In genomic region chr3:195580733-195581443, GRCh38 we compare ENCODE assay signal across 11 cellular contexts. TPM values are rescaled to one million over a fixed set of nuclear protein-coding genes. Genes with fewer than 3 reads are reported as not detected.
A peak's percentile ranks its signal among the peaks of the same experiment; 100 is the strongest.
DNase-seq lines count a peak whose midpoint lies in the region; ATAC-seq and TF ChIP-seq lines count a peak whose summit lies in the region.
"Had no signal": no experiment of that assay in that cellular context is flagged by ENCODE, and none has a peak within 500 bp of the region (broad histone marks: within the 10 kb centered on the region; RNA-seq: fewer than 3 reads in every experiment).

No MANE protein-coding gene starts in this region.

- peak overlapping the region in 3 of 10 donors; percentile 25 to 40 (median 26) for H3K27ac ChIP-seq in heart right ventricle
- peak overlapping the region; percentile 12 to 15 for H3K27ac ChIP-seq in uterus
- H3K27ac ChIP-seq: HL-60 had no signal

- peaks cover 39% of the 10 kb centered on the region for H3K4me1 Mint-ChIP-seq in chondrocyte (ENCODE audit: low read depth)

- peak overlapping the region; percentile 79 for H3K27ac Mint-ChIP-seq in chondrocyte (ENCODE audit: unreplicated experiment)
- H3K27ac Mint-ChIP-seq: T-helper 2 cell treated with Interferon-gamma antibody and Interleukin-4, amounts not matched to agents 5 μg/mL and 100 μg/mL, for 36 hours had no signal

- peaks cover 0 to 9% (median 0%) of the 10 kb centered on the region in 7 donors for H3K27me3 ChIP-seq in heart right ventricle
- no peaks in the 10 kb centered on the region for H3K27me3 ChIP-seq in uterus

- no peak for ATAC-seq in heart right ventricle

- H3K4me3 ChIP-seq in heart right ventricle (peak overlapping the region in 6 of 10 donors; percentile 8 to 47 (median 38)), uterus (peak overlapping the region in 1 of 2 donors; percentile 26)

- DNase-seq in heart right ventricle, result no peak
- DNase-seq in cardiac septum (ENCODE audit: low spot score), result no peak
- DNase-seq in chondrocyte (ENCODE audit: low spot score), result no peak
- peak; percentile 60 for DNase-seq in medulla oblongata (ENCODE audit: extremely low spot score)
- DNase-seq in uterus, result no peak
- no peak for DNase-seq in NOMO-1 (lab: John Stamatoyannopoulos, UW; ENCODE audit: unreplicated experiment in 2 of 2)
- DNase-seq in SIG-M5 (lab: John Stamatoyannopoulos, UW), result no peak
- no peak for DNase-seq in SIG-M5 treated with dmso at 0.1 percent for 504 hours (lab: John Stamatoyannopoulos, UW; ENCODE audit: unreplicated experiment)
- DNase-seq: islet precursor cell had no signal

- peaks cover 0 to 42% (median 11%) of the 10 kb centered on the region in 9 donors for H3K4me1 ChIP-seq in heart right ventricle
- H3K4me1 ChIP-seq in uterus, result no peaks in the 10 kb centered on the region

- peaks cover 7% of the 10 kb centered on the region for H3K27me3 Mint-ChIP-seq in chondrocyte (ENCODE audit: low read depth)

- no peaks in the 10 kb centered on the region for H3K9me3 Mint-ChIP-seq in chondrocyte (ENCODE audit: low read depth)
- H3K9me3 Mint-ChIP-seq: T-helper 2 cell treated with Interferon-gamma antibody and Interleukin-4, amounts not matched to agents 5 μg/mL and 100 μg/mL, for 36 hours had no signal

- no peak overlapping the region for H3K4me3 Mint-ChIP-seq in chondrocyte (ENCODE audit: unreplicated experiment)
- H3K4me3 Mint-ChIP-seq: T-helper 2 cell treated with Interferon-gamma antibody and Interleukin-4, amounts not matched to agents 5 μg/mL and 100 μg/mL, for 36 hours had no signal

- H3K9me3 ChIP-seq in heart right ventricle (no peaks in the 10 kb centered on the region), uterus (no peaks in the 10 kb centered on the region)

- peaks cover 2% of the 10 kb centered on the region for H3K36me3 Mint-ChIP-seq in chondrocyte (ENCODE audit: low read depth)

- intact Hi-C loops in heart right ventricle (cut with DNase I), result no loop called here
- intact Hi-C loops in cardiac septum (cut with DNase I), result no loop called here
- intact Hi-C loops in uterus (cut with DNase I; ENCODE audit: low total_unique reads), result no loop called here

- TF ChIP-seq CTCF in heart right ventricle (IDR thresholded peaks at IDR 0.05) (no peak), chondrocyte (IDR thresholded peaks at IDR 0.05) (no peak), uterus (IDR thresholded peaks at IDR 0.05) (no peak)

- TF ChIP-seq POLR2A in uterus (IDR thresholded peaks at IDR 0.05), result no peak

- H3K36me3 ChIP-seq in heart right ventricle (peaks cover 0 to 34% (median 0%) of the 10 kb centered on the region in 9 donors), uterus (no peaks in the 10 kb centered on the region)

- 45 to 51% methylated on average over 6 of the region's 6 CpGs for WGBS in heart right ventricle, 2 donors

RNA-seq across cellular contexts. Expression of gene APOD, which starts 2.9 kb away (rescaled TPM):
- total RNA-seq in heart right ventricle (100 to 1,000 TPM in 6 of 10 donors, 10 to 100 TPM in 4; 73.9 to 582 (median 104) TPM), cardiac septum (692 TPM), chondrocyte (2.1 to 26.1 TPM (median 2.9 TPM) in 3 replicates), uterus (100 to 1,000 TPM in 3 of 4 donors, 1 to 10 TPM in 1; 8.5 to 924 (median 281) TPM)
- 100 to 1,000 TPM; 199 to 235 TPM for polyA plus RNA-seq in heart right ventricle

RNA-seq across cellular contexts. Expression of gene PPP1R2, which starts 37.8 kb away (rescaled TPM):
- total RNA-seq in heart right ventricle, result 10 to 100 TPM; 37.6 to 55.2 (median 41.0) TPM
- polyA plus RNA-seq in heart right ventricle, result 10 to 100 TPM; 15.4 to 24.9 TPM
- 53.6 TPM for total RNA-seq in cardiac septum
- total RNA-seq in chondrocyte, result 30.5 to 46.9 TPM (median 45.8 TPM) in 3 replicates
- total RNA-seq in uterus, result 100 to 1,000 TPM in 2 of 4 donors, 10 to 100 TPM in 2; 48.2 to 248 (median 106) TPM
